Comparison of ENCODE assay signal across 8 cellular contexts in the genomic region with DNA sequence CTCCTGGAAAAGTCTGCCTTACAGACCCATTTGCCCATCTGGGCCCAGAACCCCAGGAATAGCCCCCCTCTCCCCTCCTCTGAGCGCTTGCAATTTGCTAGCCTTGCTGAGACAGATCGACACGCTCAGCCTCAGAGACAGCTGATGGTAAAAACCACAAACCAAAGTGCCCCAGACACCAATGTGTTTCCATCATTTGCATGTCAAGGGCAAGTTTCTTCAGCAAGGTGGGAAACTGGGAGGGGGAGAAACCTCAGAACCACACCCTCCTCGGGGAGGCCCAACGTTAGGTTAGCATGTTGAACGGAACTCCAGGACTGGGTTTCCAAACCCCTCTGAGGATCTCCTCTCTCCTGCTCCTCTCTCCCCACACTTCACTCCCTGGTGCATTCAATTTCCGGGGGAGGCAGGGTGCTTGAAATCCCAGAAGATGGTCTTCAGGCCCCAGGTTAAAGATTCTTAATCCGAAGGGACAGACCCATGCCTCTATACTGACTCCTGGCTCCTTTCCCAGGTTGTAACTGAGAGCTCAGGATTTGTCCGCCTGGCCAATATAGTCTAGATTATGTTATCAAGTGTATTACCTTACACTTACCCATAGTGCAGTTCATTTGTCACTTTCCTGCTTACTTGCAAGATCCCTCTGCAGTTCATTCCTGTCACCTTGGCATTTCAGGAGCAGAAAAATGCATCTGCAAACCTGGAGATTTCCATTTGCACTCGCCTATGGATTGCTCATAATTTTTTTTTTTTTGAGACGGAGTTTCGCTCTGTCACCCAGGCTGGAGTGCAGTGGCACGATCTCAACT. TPM values are rescaled to one million over a fixed set of nuclear protein-coding genes. Genes with fewer than 3 reads are reported as not detected.
DNase-seq lines count a peak whose midpoint lies in the region; ATAC-seq and TF ChIP-seq lines count a peak whose summit lies in the region.

No MANE protein-coding gene starts in this region.

- no peak for TF ChIP-seq CTCF in SK-N-SH (IDR thresholded peaks at IDR 0.05)
- no peak for TF ChIP-seq CTCF in dorsolateral prefrontal cortex (IDR thresholded peaks at IDR 0.05 in 54 of 56, conservative IDR thresholded peaks at IDR 0.05 in 2 of 56; ENCODE audit: low read depth in 1 of 56, partially characterized antibody in 56 of 56)

- H3K79me2 ChIP-seq in SK-N-SH (ENCODE audit: insufficient read depth), result peaks cover 41% of the 10 kb centered on the region

- 84% methylated on average over 13 of the region's 13 CpGs for WGBS in SK-N-SH (ENCODE audit: low lambda C conversion rate)

- ATAC-seq in SK-N-SH treated with all-trans-retinoic acid at 6 μM for 48 hours, result no peak
- peak; percentile 52 for ATAC-seq in HG02973 (IDR thresholded peaks at IDR 0.05; ENCODE audit: unreplicated experiment)
- ATAC-seq in T-cell (replicated peaks in 1 of 4), result peak; percentile 32 to 76 (median 54)
- no peak for ATAC-seq in Right ventricle myocardium superior (ENCODE audit: poor library complexity)
- no peak for ATAC-seq in HG03280 (IDR thresholded peaks at IDR 0.05; ENCODE audit: unreplicated experiment)

- POLR2A ChIA-PET in SK-N-SH (lab: Yijun Ruan, JAX) (interaction anchor here (1.2 to 1.5 kb wide), 3 partner anchors 32 to 96 kb away, joined by 3 to 5 read pairs (median 4); a partner anchor contains a TSS), T-cell (lab: Charles Lee) (interaction anchor here in 1 of 2 donors (0.6 kb wide), 1 partner anchor 12 kb away, joined by 5 read pairs; no protein-coding TSS in a partner anchor)

- intact Hi-C loops in dorsolateral prefrontal cortex (cut with DNase I), result no loop called here
- intact Hi-C loops in Right ventricle myocardium superior (cut with DNase I), result loop anchor here (2.0 kb wide), 1 partner anchor 14 kb away; no protein-coding TSS in a partner anchor

- CTCF ChIA-PET in SK-N-SH (lab: Yijun Ruan, JAX), result interaction anchor here (0.7 to 4.7 kb wide), 17 partner anchors 12 to 270 kb away, joined by 3 to 43 read pairs (median 9); no protein-coding TSS in a partner anchor
- CTCF ChIA-PET in T-cell (lab: Charles Lee), result interaction anchor here (0.6 to 1.7 kb wide), 3 partner anchors 9 to 1363 kb away, joined by 3 to 12 read pairs (median 3); a partner anchor contains a TSS

- H3K27ac ChIP-seq in SK-N-SH (ENCODE audit: low read depth in 2 of 2, low read length in 1 of 2) (no peak overlapping the region), dorsolateral prefrontal cortex (peak overlapping the region in 55 of 59 donors; percentile 7 to 100 (median 93))

- TF ChIP-seq RAD21 in SK-N-SH (IDR thresholded peaks at IDR 0.05; ENCODE audit: low read length), result no peak

- no peaks in the 10 kb centered on the region for H3K36me3 ChIP-seq in SK-N-SH (replicated peaks in 1 of 2; ENCODE audit: control insufficient read depth in 1 of 2, insufficient read depth in 2 of 2, low read length in 1 of 2)

- TF ChIP-seq EP300 in SK-N-SH (IDR thresholded peaks at IDR 0.05; ENCODE audit: borderline replicate concordance in 1 of 2, low read depth in 1 of 2, low read length in 1 of 2), result no peak

- peak overlapping the region; percentile 67 to 79 (median 76) for H3K4me3 Mint-ChIP-seq in T-cell

- DNase-seq in SK-N-SH, result peak; percentile 27
- peak in 30 of 34 experiments; percentile 9 to 48 (median 27) for DNase-seq in T-cell
- DNase-seq in dorsolateral prefrontal cortex, result peak in 3 of 10 donors; percentile 17 to 37 (median 22)
- DNase-seq in stimulated activated CD8-positive, alpha-beta memory T cell treated with anti-CD3 and anti-CD28 coated beads, Interleukin-12 subunit alpha, Interleukin-12 subunit beta, amount 100 ng/mL, for 4 hours (ENCODE audit: low read depth), result peak; percentile 25
- DNase-seq in Right ventricle myocardium superior, result no peak

- H3K4me3 ChIP-seq in SK-N-SH (ENCODE audit: low read depth in 2 of 2, low read length in 1 of 2), result peak overlapping the region in 1 of 2 experiments; percentile 92; a peak in 2 of 4 replicates
- H3K4me3 ChIP-seq in dorsolateral prefrontal cortex, result peak overlapping the region in 17 of 59 donors; percentile 58 to 92 (median 78)

- no peaks in the 10 kb centered on the region for H3K9me2 ChIP-seq in SK-N-SH

- H3K9me3 ChIP-seq in SK-N-SH, result no peaks in the 10 kb centered on the region

- H3F3A ChIP-seq in SK-N-SH (replicated peaks; ENCODE audit: insufficient read depth), result peaks cover 12% of the 10 kb centered on the region

- no peak overlapping the region for H3K9ac ChIP-seq in SK-N-SH

- peaks cover 10 to 30% of the 10 kb centered on the region in 2 donors for H3K27me3 Mint-ChIP-seq in T-cell

- no peaks in the 10 kb centered on the region for H4K20me1 ChIP-seq in SK-N-SH (ENCODE audit: insufficient read depth)

- no peak overlapping the region for H2AFZ ChIP-seq in SK-N-SH (ENCODE audit: low read depth)

- H3K27ac Mint-ChIP-seq in T-cell, result peak overlapping the region in 1 of 2 donors; percentile 46

- no peaks in the 10 kb centered on the region for H3K36me3 Mint-ChIP-seq in T-cell

- H3K9me3 Mint-ChIP-seq in T-cell, result no peaks in the 10 kb centered on the region

- peak overlapping the region; percentile 100 for H3K4me2 ChIP-seq in SK-N-SH

- peaks cover 22 to 30% of the 10 kb centered on the region in 2 experiments; a peak in 3 of 4 replicates for H3K4me1 ChIP-seq in SK-N-SH (ENCODE audit: control insufficient read depth in 1 of 2, insufficient read depth in 2 of 2, low read depth in 1 of 2, low read length in 1 of 2)

- H3K4me1 Mint-ChIP-seq in T-cell, result peaks cover 21 to 25% (median 24%) of the 10 kb centered on the region in 3 donors

- no peaks in the 10 kb centered on the region for H3K27me3 ChIP-seq in SK-N-SH (ENCODE audit: insufficient read depth)
- H3K27me3 ChIP-seq in dorsolateral prefrontal cortex, result no peaks in the 10 kb centered on the region

TF ChIP-seq in SK-N-SH, 30 proteins besides CTCF, POLR2A, EP300 and RAD21 (continues in another document):
- TF ChIP-seq SMC3 (IDR thresholded peaks at IDR 0.05; ENCODE audit: low read depth, low read length), result no peak
- no peak for TF ChIP-seq FOXM1 (IDR thresholded peaks at IDR 0.05; ENCODE audit: low read depth)
- no peak for TF ChIP-seq POLR2AphosphoS5 (IDR thresholded peaks at IDR 0.05; ENCODE audit: low read depth, low read length)
- TF ChIP-seq, protein P1, sequence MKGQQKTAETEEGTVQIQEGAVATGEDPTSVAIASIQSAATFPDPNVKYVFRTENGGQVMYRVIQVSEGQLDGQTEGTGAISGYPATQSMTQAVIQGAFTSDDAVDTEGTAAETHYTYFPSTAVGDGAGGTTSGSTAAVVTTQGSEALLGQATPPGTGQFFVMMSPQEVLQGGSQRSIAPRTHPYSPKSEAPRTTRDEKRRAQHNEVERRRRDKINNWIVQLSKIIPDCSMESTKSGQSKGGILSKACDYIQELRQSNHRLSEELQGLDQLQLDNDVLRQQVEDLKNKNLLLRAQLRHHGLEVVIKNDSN (IDR thresholded peaks at IDR 0.05; ENCODE audit: borderline replicate concordance, low read depth), result no peak
- TF ChIP-seq, protein P2, sequence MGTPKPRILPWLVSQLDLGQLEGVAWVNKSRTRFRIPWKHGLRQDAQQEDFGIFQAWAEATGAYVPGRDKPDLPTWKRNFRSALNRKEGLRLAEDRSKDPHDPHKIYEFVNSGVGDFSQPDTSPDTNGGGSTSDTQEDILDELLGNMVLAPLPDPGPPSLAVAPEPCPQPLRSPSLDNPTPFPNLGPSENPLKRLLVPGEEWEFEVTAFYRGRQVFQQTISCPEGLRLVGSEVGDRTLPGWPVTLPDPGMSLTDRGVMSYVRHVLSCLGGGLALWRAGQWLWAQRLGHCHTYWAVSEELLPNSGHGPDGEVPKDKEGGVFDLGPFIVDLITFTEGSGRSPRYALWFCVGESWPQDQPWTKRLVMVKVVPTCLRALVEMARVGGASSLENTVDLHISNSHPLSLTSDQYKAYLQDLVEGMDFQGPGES (IDR thresholded peaks at IDR 0.05; ENCODE audit: low read depth, low read length), result no peak

RNA-seq across cellular contexts. Expression of a gene that starts 1.3 kb away (rescaled TPM):
- polyA plus RNA-seq in SK-N-SH (2012; rRNA removed), result 50.3 and 58.9 TPM in 2 replicates
- 25.4 and 31.6 TPM in 2 replicates for polyA plus RNA-seq in SK-N-SH (2012; cell fraction: cytosol; rRNA removed)
- 207 and 306 TPM in 2 replicates for polyA plus RNA-seq in SK-N-SH (2012; cell fraction: nucleus; rRNA removed)
- total RNA-seq in T-cell (1 to 10 TPM in 1 of 5 donors, under 1 TPM in 3, not detected in 1; 0.33 to 1.4 (median 0.74) TPM), dorsolateral prefrontal cortex (100 to 1,000 TPM in 1 of 120 experiments, 10 to 100 TPM in 119; 17.3 to 105 (median 33.6) TPM), Right ventricle myocardium superior (44.6 TPM)

RNA-seq across cellular contexts. Expression of a gene that starts 31.5 kb away (rescaled TPM):
- polyA plus RNA-seq in SK-N-SH (2012; rRNA removed), result 35.1 and 43.0 TPM in 2 replicates
- 42.9 and 43.3 TPM in 2 replicates for polyA plus RNA-seq in SK-N-SH (2012; cell fraction: cytosol; rRNA removed)
- 27.8 and 49.4 TPM in 2 replicates for polyA plus RNA-seq in SK-N-SH (2012; cell fraction: nucleus; rRNA removed)
- total RNA-seq in T-cell (10 to 100 TPM; 43.1 to 68.1 (median 63.8) TPM), dorsolateral prefrontal cortex (100 to 1,000 TPM in 1 of 120 experiments, 10 to 100 TPM in 119; 29.6 to 117 (median 50.6) TPM), Right ventricle myocardium superior (73.7 TPM)

RNA-seq across cellular contexts. Expression of a gene that starts 50.5 kb away (rescaled TPM):
- polyA plus RNA-seq in SK-N-SH (2012; rRNA removed), result 248 and 291 TPM in 2 replicates
- polyA plus RNA-seq in SK-N-SH (2012; cell fraction: cytosol; rRNA removed), result 162 and 163 TPM in 2 replicates
- 1,134 and 1,547 TPM in 2 replicates for polyA plus RNA-seq in SK-N-SH (2012; cell fraction: nucleus; rRNA removed)
- 100 to 1,000 TPM; 112 to 266 (median 261) TPM for total RNA-seq in T-cell
- 100 to 1,000 TPM; 111 to 191 (median 137) TPM for total RNA-seq in dorsolateral prefrontal cortex
- total RNA-seq in Right ventricle myocardium superior, result 90.9 TPM

Comparison
In these comparisons a context has a peak if more than half of its experiments do, and no peak if none do; other contexts are left out.
1. H3K27ac ChIP-seq: peak in dorsolateral prefrontal cortex (55 of 59); none in SK-N-SH (0 of 2).
2. ATAC-seq: peak in HG02973 (single experiment) and T-cell (4 of 4); none in SK-N-SH treated with all-trans-retinoic acid at 6 μM for 48 hours (single experiment), Right ventricle myocardium superior (single experiment) and HG03280 (single experiment).
3. RNA of a gene that starts 1.3 kb away (total RNA-seq): 44.6 TPM in Right ventricle myocardium superior (single experiment) and 17.3 to 105 TPM in dorsolateral prefrontal cortex; 0.33 to 1.4 TPM in T-cell; every median in the first group is over 4 times any median in the second.